33 cellular contexts compared by ENCODE assay signal in the genomic region with DNA sequence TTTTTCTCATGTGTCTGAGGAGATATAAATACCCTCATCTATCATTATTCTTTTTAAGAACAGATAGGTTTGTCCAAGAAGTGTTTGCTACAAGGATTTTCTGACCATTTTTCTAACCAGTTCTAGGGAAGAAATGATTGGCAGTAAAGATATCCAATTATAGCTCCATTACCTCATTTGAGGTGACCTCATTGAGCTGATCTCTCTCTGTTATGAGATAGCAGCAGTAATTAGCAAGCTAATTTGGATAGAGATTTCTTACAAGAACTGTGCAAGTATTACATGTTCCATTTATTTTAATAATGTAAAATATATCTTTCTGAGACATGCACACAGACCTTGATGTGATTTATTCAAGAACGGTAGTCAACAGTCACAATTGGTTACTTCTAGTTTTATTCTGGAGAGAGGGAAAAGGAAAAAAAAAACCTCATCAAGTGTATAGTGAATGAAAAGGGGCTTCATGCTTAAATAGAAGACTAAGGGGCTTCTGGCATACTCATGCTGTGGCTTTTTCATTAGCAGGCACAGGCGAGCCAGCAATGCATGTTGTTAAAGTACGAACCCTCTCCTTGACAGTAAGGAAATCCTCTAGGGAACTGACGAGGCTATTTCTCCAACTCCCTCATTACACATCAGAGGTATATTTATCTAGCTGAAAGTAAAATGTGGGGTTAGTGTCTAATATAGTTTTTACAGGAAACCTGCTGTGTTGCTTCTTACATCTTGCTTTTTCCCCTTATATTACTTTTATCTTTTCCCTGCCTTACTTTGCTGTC.
DNase-seq lines count a peak whose midpoint lies in the region; ATAC-seq, FAIRE-seq and TF ChIP-seq lines count a peak whose summit lies in the region.
"Had no signal": no experiment of that assay in that cellular context is flagged by ENCODE, and none has a peak within 500 bp of the region (broad histone marks: within the 10 kb centered on the region; RNA-seq: fewer than 3 reads in every experiment).

No MANE protein-coding gene starts in this region.

- TF ChIP-seq POLR2A in K562 (conservative IDR thresholded peaks at IDR 0.05): no peak

- no peak for TF ChIP-seq EP300 in K562 (IDR thresholded peaks at IDR 0.05; ENCODE audit: low read length)

- H3K79me1 ChIP-seq in neuronal stem cell (ENCODE audit: low read depth, low read length): no peaks in the 10 kb centered on the region

- H3K18ac ChIP-seq in neuronal stem cell (ENCODE audit: low read length): no peak overlapping the region

- ATAC-seq in K562: no peak
- ATAC-seq in GM19023 (IDR thresholded peaks at IDR 0.05; ENCODE audit: unreplicated experiment): no peak
- ATAC-seq: left cardiac atrium, right cardiac atrium, Right ventricle myocardium inferior, upper lobe of right lung had no signal

- H2AFZ ChIP-seq in K562 (ENCODE audit: low read depth, low read length) (no peak overlapping the region), neuronal stem cell (ENCODE audit: low read length) (peak overlapping the region; percentile 21)
- H2AFZ ChIP-seq: GM23248, PC-9 had no signal

- peaks cover 2% of the 10 kb centered on the region for H3K27me3 Mint-ChIP-seq in activated T-cell treated with anti-CD3 and anti-CD28 coated beads, Interleukin-2, amount 50 U/mL, for 24 hours

- H3K9me3 ChIP-seq in K562 (replicated peaks; ENCODE audit: control insufficient read depth, insufficient read depth, low read depth, low read length) (no peaks in the 10 kb centered on the region; the same call in 1 of the 2 replicates), neuronal stem cell (replicated peaks in 1 of 2; ENCODE audit: control insufficient read depth in 2 of 2, insufficient read depth in 1 of 2, low read depth in 1 of 2, low read length in 2 of 2) (peaks cover 3 to 13% of the 10 kb centered on the region in 2 donors)
- H3K9me3 ChIP-seq: upper lobe of right lung had no signal

- H3K4me1 ChIP-seq in K562 (replicated peaks in 1 of 2; ENCODE audit: control insufficient read depth in 2 of 2, insufficient read depth in 2 of 2, low read length in 2 of 2): peaks cover 0 to 5% of the 10 kb centered on the region in 2 experiments; a peak in 2 of 5 replicates
- H3K4me1 ChIP-seq in neuronal stem cell (ENCODE audit: control insufficient read depth in 2 of 2, insufficient read depth in 1 of 2, low read depth in 1 of 2, low read length in 2 of 2): peaks cover 5 to 16% of the 10 kb centered on the region in 2 donors
- H3K4me1 ChIP-seq: Caco-2, upper lobe of right lung had no signal

- no peak overlapping the region for H3K27ac Mint-ChIP-seq in activated T-cell treated with anti-CD3 and anti-CD28 coated beads, Interleukin-2, amount 50 U/mL, for 24 hours
- H3K27ac Mint-ChIP-seq: activated CD4-positive, alpha-beta memory T cell treated with anti-CD3 and anti-CD28 coated beads, Interleukin-2, amount 10 ng/mL, durations not matched to agents 7 days and 5 days; activated naive CD4-positive, alpha-beta T cell treated with anti-CD3 and anti-CD28 coated beads for 36 hours; nephron progenitor cell; T-helper 2 cell treated with Interferon-gamma antibody and Interleukin-4, amounts not matched to agents 5 μg/mL and 100 μg/mL, for 36 hours had no signal

- no peak overlapping the region for H4K8ac ChIP-seq in neuronal stem cell (ENCODE audit: low read depth, low read length)

- no peak overlapping the region for H2BK120ac ChIP-seq in neuronal stem cell (ENCODE audit: low read depth, low read length)

- H4K91ac ChIP-seq in neuronal stem cell (ENCODE audit: low read depth, low read length, poor library complexity): no peak overlapping the region

- no peak overlapping the region for H3K4me3 Mint-ChIP-seq in activated T-cell treated with anti-CD3 and anti-CD28 coated beads, Interleukin-2, amount 50 U/mL, for 24 hours
- H3K4me3 Mint-ChIP-seq: activated CD4-positive, alpha-beta memory T cell treated with anti-CD3 and anti-CD28 coated beads, Interleukin-2, amount 10 ng/mL, durations not matched to agents 7 days and 5 days; activated naive CD4-positive, alpha-beta T cell treated with anti-CD3 and anti-CD28 coated beads for 36 hours; nephron progenitor cell; T-helper 2 cell treated with Interferon-gamma antibody and Interleukin-4, amounts not matched to agents 5 μg/mL and 100 μg/mL, for 36 hours had no signal

- CTCF ChIA-PET in HEK293T (lab: Yijun Ruan, JAX): interaction anchor here (1.6 kb wide), 1 partner anchor 203 kb away, joined by 3 read pairs; no protein-coding TSS in a partner anchor
- CTCF ChIA-PET in K562 (lab: Yijun Ruan, JAX; ENCODE audit: low intra/inter-chr PET ratio): no interaction called here

- H3K14ac ChIP-seq in neuronal stem cell (ENCODE audit: low read length): no peak overlapping the region

- H3K79me2 ChIP-seq in K562 (ENCODE audit: control insufficient read depth, insufficient read depth, low read length): no peaks in the 10 kb centered on the region

- DNase-seq in DMS79 (lab: John Stamatoyannopoulos, UW): peak; percentile 19
- DNase-seq in HEK293T (ENCODE audit: extremely low spot score): no peak
- no peak for DNase-seq in K562 (ENCODE audit: extremely low read depth in 1 of 4, low spot score in 3 of 4)
- DNase-seq in neuronal stem cell (ENCODE audit: low spot score): no peak
- no peak for DNase-seq in Ammon's horn (ENCODE audit: low spot score)
- no peak for DNase-seq in activated CD4-positive, alpha-beta T cell treated with anti-CD3 and anti-CD28 coated beads, Interleukin-2, amount 50 U/mL, for 1 hour
- no peak for DNase-seq in activated T-cell treated with anti-CD3 and anti-CD28 coated beads, Interleukin-2, amount 50 U/mL, for 24 hours
- DNase-seq: activated CD4-positive, alpha-beta memory T cell treated with anti-CD3 and anti-CD28 coated beads, Interleukin-2, amount 10 ng/mL, durations not matched to agents 7 days and 5 days; activated CD4-positive, alpha-beta T cell treated with anti-CD3 and anti-CD28 coated beads for 1 hour; activated CD8-positive, alpha-beta memory T cell treated with anti-CD3 and anti-CD28 coated beads, Interleukin-2, amount 50 U/mL, for 4 hours; activated naive CD4-positive, alpha-beta T cell treated with anti-CD3 and anti-CD28 coated beads for 36 hours; Caco-2; DND-41; GF-D8; GM23248; hypothalamus; left cardiac atrium; mammary epithelial cell; NCI-H1694 treated with DMSO at 0.1 percent for 48 hours; NCI-H2171 treated with DMSO at 0.1 percent for 48 hours; NCI-H524 treated with DMSO at 0.1 percent for 48 hours; nephron progenitor cell; PC-9; posterior cingulate gyrus; right cardiac atrium; stimulated activated CD4-positive, alpha-beta T cell treated with anti-CD3 and anti-CD28 coated beads, Interleukin-4, amount 100 ng/mL, for 24 hours; upper lobe of right lung had no signal

- H3K4me3 ChIP-seq in K562: no peak overlapping the region
- no peak overlapping the region for H3K4me3 ChIP-seq in neuronal stem cell (ENCODE audit: low read length in 2 of 2)
- H3K4me3 ChIP-seq: GM23248, PC-9, upper lobe of right lung had no signal

- H3K4ac ChIP-seq in neuronal stem cell (ENCODE audit: low read length): no peak overlapping the region

- H3K9ac ChIP-seq in K562 (ENCODE audit: insufficient read depth in 1 of 2, low read depth in 2 of 2, low read length in 2 of 2) (no peak overlapping the region), neuronal stem cell (ENCODE audit: low read depth, low read length, poor library complexity) (no peak overlapping the region)
- H3K9ac ChIP-seq: GM23248 had no signal

- no peak overlapping the region for H3K4me2 ChIP-seq in K562 (ENCODE audit: insufficient read depth, low read length)
- H3K4me2 ChIP-seq in neuronal stem cell (ENCODE audit: insufficient read depth, low read length, poor library complexity, severe bottlenecking): no peak overlapping the region
- H3K4me2 ChIP-seq: PC-9 had no signal

- H3K36me3 Mint-ChIP-seq in activated T-cell treated with anti-CD3 and anti-CD28 coated beads, Interleukin-2, amount 50 U/mL, for 24 hours (ENCODE audit: low read depth): no peaks in the 10 kb centered on the region

- intact Hi-C loops in K562 (cut with micrococcal nuclease): no loop called here

- H2BK12ac ChIP-seq in neuronal stem cell (ENCODE audit: low read length): no peak overlapping the region

- H3K27ac ChIP-seq in K562 (ENCODE audit: extremely low read depth, low read depth, low read length): no peak overlapping the region
- H3K27ac ChIP-seq in neuronal stem cell (replicated peaks; ENCODE audit: low read length): no peak overlapping the region
- H3K27ac ChIP-seq: C4-2B, GM23248, PC-9, upper lobe of right lung had no signal

- 3% methylated on average over 4 of the region's 4 CpGs for WGBS in K562 (ENCODE audit: insufficient coverage, low coverage, missing lambda C conversion rate)
- WGBS in neuronal stem cell (ENCODE audit: extremely low coverage in 2 of 2, insufficient read length in 2 of 2, insufficient replicate concordance in 1 of 2), 2 donors: no CpG with 5 or more reads among the region's 4 CpGs

- no peak overlapping the region for H2AK5ac ChIP-seq in neuronal stem cell (ENCODE audit: low read depth, low read length)

- H3K23ac ChIP-seq in neuronal stem cell (ENCODE audit: low read depth, low read length, poor library complexity): no peak overlapping the region

- in situ Hi-C loops in K562 (cut with MboI): no loop called here

- H4K20me1 ChIP-seq in K562 (replicated peaks; ENCODE audit: control insufficient read depth, insufficient read depth, low read length): no peaks in the 10 kb centered on the region

- no peaks in the 10 kb centered on the region for H3K9me1 ChIP-seq in K562 (ENCODE audit: control insufficient read depth, insufficient read depth, low read length)

- no peaks in the 10 kb centered on the region for H3K4me1 Mint-ChIP-seq in activated T-cell treated with anti-CD3 and anti-CD28 coated beads, Interleukin-2, amount 50 U/mL, for 24 hours (ENCODE audit: low read depth)
- H3K4me1 Mint-ChIP-seq: activated CD4-positive, alpha-beta memory T cell treated with anti-CD3 and anti-CD28 coated beads, Interleukin-2, amount 10 ng/mL, durations not matched to agents 7 days and 5 days; nephron progenitor cell had no signal

- no peak for FAIRE-seq in K562 (lab: Jason Lieb, UNC)
- FAIRE-seq: colon, endothelial cell of umbilical vein had no signal

- no TSS peak for BruUV-seq in K562 (replicated peaks; lab: Mats Ljungman, UMichigan)

- H2BK5ac ChIP-seq in neuronal stem cell (ENCODE audit: low read length): no peak overlapping the region

- H3K36me3 ChIP-seq in K562 (ENCODE audit: control insufficient read depth, insufficient read depth, low read length) (no peaks in the 10 kb centered on the region), neuronal stem cell (replicated peaks in 1 of 2; ENCODE audit: control insufficient read depth in 2 of 2, insufficient read depth in 2 of 2, low read length in 2 of 2) (no peaks in the 10 kb centered on the region)
- H3K36me3 ChIP-seq: upper lobe of right lung had no signal

- POLR2A ChIA-PET in HEK293T (lab: Yijun Ruan, JAX): interaction anchor here (2.0 kb wide), 1 partner anchor 177 kb away, joined by 6 read pairs; a partner anchor contains a TSS
- POLR2A ChIA-PET in K562 (lab: Yijun Ruan, JAX): interaction anchor here (1.5 kb wide), 1 partner anchor 17 kb away, joined by 3 read pairs; no protein-coding TSS in a partner anchor

- peaks cover 16% of the 10 kb centered on the region for H3K9me3 Mint-ChIP-seq in activated T-cell treated with anti-CD3 and anti-CD28 coated beads, Interleukin-2, amount 50 U/mL, for 24 hours
- H3K9me3 Mint-ChIP-seq: activated CD4-positive, alpha-beta memory T cell treated with anti-CD3 and anti-CD28 coated beads, Interleukin-2, amount 10 ng/mL, durations not matched to agents 7 days and 5 days had no signal

- no peak for TF ChIP-seq CTCF in K562 (IDR thresholded peaks at IDR 0.05 in 2 of 3, conservative IDR thresholded peaks at IDR 0.05 in 1 of 3; ENCODE audit: insufficient read depth in 2 of 3, low read depth in 1 of 3, low read length in 3 of 3)

- no peak overlapping the region for H2BK15ac ChIP-seq in neuronal stem cell (ENCODE audit: low read length)

- no peak for TF ChIP-seq RAD21 in K562 (CRISPR knock-in tag; conservative IDR thresholded peaks at IDR 0.05 in 1 of 2, IDR thresholded peaks at IDR 0.05 in 1 of 2)

- no peaks in the 10 kb centered on the region for H3K27me3 ChIP-seq in K562 (ENCODE audit: control insufficient read depth in 2 of 2, insufficient read depth in 2 of 2, low read length in 2 of 2)
- no peaks in the 10 kb centered on the region for H3K27me3 ChIP-seq in neuronal stem cell (ENCODE audit: control insufficient read depth in 3 of 3, insufficient read depth in 3 of 3, low read depth in 1 of 3, low read length in 3 of 3)
- H3K27me3 ChIP-seq: upper lobe of right lung had no signal
